18 cellular contexts compared by ENCODE assay signal in the genomic region with DNA sequence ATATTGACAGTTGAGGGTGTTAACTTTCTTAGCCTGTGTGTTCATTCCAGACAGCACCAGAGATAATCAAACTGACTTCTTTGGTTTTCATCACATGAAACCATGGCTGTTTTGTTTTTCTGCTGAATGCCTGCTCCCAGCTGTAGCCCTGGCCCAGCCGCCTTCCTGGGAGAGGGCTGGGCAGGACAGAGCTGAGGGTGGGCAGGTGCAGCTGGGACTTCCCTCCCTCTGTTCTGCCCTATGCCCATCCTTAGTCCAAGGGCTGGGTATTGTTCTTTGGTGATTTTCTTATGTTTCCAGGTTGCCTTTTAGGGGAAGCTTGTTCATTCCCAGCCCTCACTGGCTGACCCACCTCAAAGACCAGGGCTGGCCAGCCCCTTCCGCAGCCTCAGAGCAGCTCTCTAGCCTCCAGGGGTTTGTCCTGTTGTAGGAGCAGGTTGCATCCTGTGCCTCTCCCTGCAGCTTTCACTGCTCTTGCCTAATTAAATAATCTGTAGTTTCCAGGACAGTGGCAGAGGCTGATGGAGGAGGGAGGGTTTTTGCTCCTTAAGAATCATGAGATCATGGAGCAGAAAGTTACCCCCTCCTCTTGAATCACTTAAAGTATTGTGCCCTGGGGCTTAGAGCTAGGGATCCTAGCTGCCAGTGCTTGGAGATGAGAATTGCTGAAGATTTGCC.
DNase-seq lines count a peak whose midpoint lies in the region; TF ChIP-seq lines count a peak whose summit lies in the region.
"Had no signal": no experiment of that assay in that cellular context is flagged by ENCODE, and none has a peak within 500 bp of the region (broad histone marks: within the 10 kb centered on the region; RNA-seq: fewer than 3 reads in every experiment).

No MANE protein-coding gene starts in this region.

- H3K27ac Mint-ChIP-seq in endodermal cell (no peak overlapping the region), neural progenitor cell (no peak overlapping the region)
- H3K27ac Mint-ChIP-seq: activated T-helper 17 cell treated with anti-CD3 and anti-CD28 coated beads, Interleukin-2, amount 50 U/mL, for 72 hours; CD4-positive, alpha-beta memory T cell; naive thymus-derived CD4-positive, alpha-beta T cell had no signal

- H3K4me1 ChIP-seq in BLaER1 (peaks cover 70% of the 10 kb centered on the region), endodermal cell (ENCODE audit: control insufficient read depth, insufficient read depth, low read length) (no peaks in the 10 kb centered on the region), neural progenitor cell (peaks cover 44% of the 10 kb centered on the region)
- H3K4me1 ChIP-seq: lower lobe of right lung had no signal

- TF ChIP-seq CTCF in endodermal cell (conservative IDR thresholded peaks at IDR 0.05) (no peak), neural progenitor cell (IDR thresholded peaks at IDR 0.05) (no peak)

- WGBS in endodermal cell (ENCODE audit: insufficient coverage in 1 of 2, insufficient read length in 1 of 2), 2 experiments, result 90% methylated on average over 2 of the region's 2 CpGs; no CpG with 5 or more reads in 1 of the 2 experiments

- peaks cover 23% of the 10 kb centered on the region for H3K36me3 Mint-ChIP-seq in endodermal cell (ENCODE audit: low read depth)
- peaks cover 26% of the 10 kb centered on the region for H3K36me3 Mint-ChIP-seq in neural progenitor cell
- H3K36me3 Mint-ChIP-seq: CD4-positive, alpha-beta memory T cell had no signal

- peaks cover 85% of the 10 kb centered on the region for H4K20me1 ChIP-seq in BLaER1
- H4K20me1 ChIP-seq in neural progenitor cell (ENCODE audit: low read depth), result peaks cover 28% of the 10 kb centered on the region

- peak; percentile 85 for DNase-seq in NCI-H69 (lab: John Stamatoyannopoulos, UW)
- no peak for DNase-seq in endodermal cell
- DNase-seq in neural progenitor cell (ENCODE audit: low spot score), result peak; percentile 54
- no peak for DNase-seq in anterior cingulate cortex (lab: John Stamatoyannopoulos, UW)
- DNase-seq in GM19238 (ENCODE audit: insufficient read length, low spot score), result no peak
- no peak for DNase-seq in NCI-H128 (lab: John Stamatoyannopoulos, UW; ENCODE audit: unreplicated experiment)
- no peak for DNase-seq in inferior parietal cortex (ENCODE audit: extremely low spot score)
- DNase-seq: ACHN; CD4-positive, alpha-beta memory T cell; lower lobe of right lung; MM.1S; naive thymus-derived CD4-positive, alpha-beta T cell; NCI-H187; NCI-H510A; SHP77 treated with DMSO at 0.1 percent for 48 hours; stimulated activated naive CD4-positive, alpha-beta T cell treated with Interleukin-2 at 50 U/mL for 16 hours had no signal

- H3K4me3 Mint-ChIP-seq in endodermal cell, result no peak overlapping the region
- H3K4me3 Mint-ChIP-seq in neural progenitor cell, result no peak overlapping the region
- H3K4me3 Mint-ChIP-seq: activated T-helper 17 cell treated with anti-CD3 and anti-CD28 coated beads, Interleukin-2, amount 50 U/mL, for 72 hours; CD4-positive, alpha-beta memory T cell; naive thymus-derived CD4-positive, alpha-beta T cell had no signal

- H3K27me3 ChIP-seq in BLaER1 (no peaks in the 10 kb centered on the region), endodermal cell (ENCODE audit: control insufficient read depth, insufficient read depth, low read length, poor library complexity, severe bottlenecking) (no peaks in the 10 kb centered on the region), neural progenitor cell (no peaks in the 10 kb centered on the region)

- no peak overlapping the region for H2AFZ ChIP-seq in neural progenitor cell (replicated peaks)

- H3K27me3 Mint-ChIP-seq in endodermal cell (ENCODE audit: insufficient read depth), result no peaks in the 10 kb centered on the region
- H3K27me3 Mint-ChIP-seq in neural progenitor cell (ENCODE audit: insufficient read depth, low read depth), result peaks cover 7% of the 10 kb centered on the region

- H3K27ac ChIP-seq in BLaER1 (peak overlapping the region; percentile 39; the same call in 1 of the 2 replicates), endodermal cell (ENCODE audit: low read depth, low read length) (peak overlapping the region; percentile 82), neural progenitor cell (peak overlapping the region; percentile 71)
- H3K27ac ChIP-seq: lower lobe of right lung had no signal

- no peak overlapping the region for H3K4me3 ChIP-seq in BLaER1
- no peak overlapping the region for H3K4me3 ChIP-seq in endodermal cell (ENCODE audit: low read length)
- no peak overlapping the region for H3K4me3 ChIP-seq in neural progenitor cell
- H3K4me3 ChIP-seq: lower lobe of right lung had no signal

- no peak overlapping the region for H3K9ac ChIP-seq in BLaER1
- no peak overlapping the region for H3K9ac ChIP-seq in endodermal cell (ENCODE audit: extremely low read depth, low read length, poor library complexity, severe bottlenecking)
- H3K9ac ChIP-seq in neural progenitor cell, result no peak overlapping the region

- H3K9me3 Mint-ChIP-seq in endodermal cell (peaks cover 5% of the 10 kb centered on the region), neural progenitor cell (no peaks in the 10 kb centered on the region)

- H3K36me3 ChIP-seq in BLaER1, result peaks cover 90% of the 10 kb centered on the region
- no peaks in the 10 kb centered on the region for H3K36me3 ChIP-seq in endodermal cell (ENCODE audit: control insufficient read depth, insufficient read depth, low read length)
- H3K36me3 ChIP-seq in neural progenitor cell, result no peaks in the 10 kb centered on the region
- H3K36me3 ChIP-seq: lower lobe of right lung had no signal

- H3K9me3 ChIP-seq in BLaER1, result peaks cover 2% of the 10 kb centered on the region
- H3K9me3 ChIP-seq in endodermal cell (ENCODE audit: control insufficient read depth, low read length), result peaks cover 5% of the 10 kb centered on the region
- H3K9me3 ChIP-seq in neural progenitor cell (ENCODE audit: low read depth), result no peaks in the 10 kb centered on the region
- H3K9me3 ChIP-seq: lower lobe of right lung had no signal

- peaks cover 26% of the 10 kb centered on the region for H3F3A ChIP-seq in neural progenitor cell (ENCODE audit: low read depth)

- peaks cover 37% of the 10 kb centered on the region for H3K79me2 ChIP-seq in neural progenitor cell (ENCODE audit: low read depth)

- peaks cover 4% of the 10 kb centered on the region for H3K4me1 Mint-ChIP-seq in endodermal cell
- H3K4me1 Mint-ChIP-seq in neural progenitor cell, result peaks cover 31% of the 10 kb centered on the region
- H3K4me1 Mint-ChIP-seq: activated T-helper 17 cell treated with anti-CD3 and anti-CD28 coated beads, Interleukin-2, amount 50 U/mL, for 72 hours; CD4-positive, alpha-beta memory T cell had no signal

- peak overlapping the region; percentile 53 for H3K4me2 ChIP-seq in BLaER1
- H3K4me2 ChIP-seq in neural progenitor cell, result peak overlapping the region; percentile 60

Comparison
In these comparisons a context has a peak if more than half of its experiments do, and no peak if none do; other contexts are left out.
1. DNase-seq: peak in NCI-H69 (single experiment) and neural progenitor cell (single experiment); none in endodermal cell (single experiment), anterior cingulate cortex (0 of 58), GM19238 (single experiment), NCI-H128 (single experiment) and inferior parietal cortex (single experiment).
2. Peak in every context shown above with its lines, with median percentiles within 50 percentile points of each other: H3K27ac ChIP-seq.